ENCODE assay signal across 9 cellular contexts in the genomic region with DNA sequence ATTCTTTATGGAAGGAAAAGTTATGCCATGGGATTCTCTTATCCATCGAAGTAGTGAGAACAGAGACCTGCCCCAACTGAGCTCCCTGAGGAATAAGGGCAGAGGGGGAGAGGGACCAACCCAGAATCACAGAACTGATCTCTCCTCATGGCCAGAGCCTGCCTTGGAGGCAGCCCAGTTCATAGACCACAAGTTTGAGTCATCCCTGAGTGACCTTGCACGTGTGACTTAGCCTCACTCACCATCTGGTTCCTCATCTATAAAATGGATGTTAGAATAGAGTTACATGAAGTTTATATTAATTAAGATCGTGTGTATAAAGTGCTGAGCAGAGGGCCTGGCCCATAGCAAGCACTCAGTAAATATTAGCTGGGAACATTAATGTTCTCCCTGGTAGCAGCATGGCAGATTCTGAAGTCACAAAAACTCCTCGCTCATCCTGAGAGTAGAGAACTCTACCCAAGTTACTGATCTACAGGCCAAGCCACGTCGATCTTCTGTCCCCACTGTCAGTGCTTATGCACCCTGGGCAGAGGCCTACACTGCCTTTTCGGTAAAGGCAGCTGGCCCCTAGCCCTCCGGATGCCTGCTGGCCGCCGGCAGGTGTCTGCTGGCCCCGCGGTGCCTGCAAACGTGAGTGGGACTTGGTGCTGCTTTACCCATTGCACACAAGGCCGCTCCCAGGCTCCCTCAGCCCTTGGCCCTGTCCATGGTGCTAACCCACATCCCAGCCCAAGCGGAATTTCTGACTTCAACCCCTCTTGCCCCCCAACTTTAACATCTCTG.
DNase-seq lines count a peak whose midpoint lies in the region; ATAC-seq and TF ChIP-seq lines count a peak whose summit lies in the region.
"Had no signal": no experiment of that assay in that cellular context is flagged by ENCODE, and none has a peak within 500 bp of the region (broad histone marks: within the 10 kb centered on the region; RNA-seq: fewer than 3 reads in every experiment).

No MANE protein-coding gene starts in this region.

- no peak for TF ChIP-seq CTCF in left lung (IDR thresholded peaks at IDR 0.05)

- H3K4me3 ChIP-seq in left lung, result no peak overlapping the region
- H3K4me3 ChIP-seq: body of pancreas had no signal

- H3K36me3 ChIP-seq in left lung, result no peaks in the 10 kb centered on the region

- intact Hi-C loops in left lung (cut with DNase I), result no loop called here

- H3K27ac ChIP-seq in left lung, result no peak overlapping the region
- H3K27ac ChIP-seq: body of pancreas had no signal

- peak; percentile 70 for ATAC-seq in left lung
- ATAC-seq in GM18519 (IDR thresholded peaks at IDR 0.05; ENCODE audit: low FRiP score, unreplicated experiment), result no peak
- ATAC-seq in GM18511 (IDR thresholded peaks at IDR 0.05; ENCODE audit: unreplicated experiment), result no peak
- ATAC-seq in HG02642 (IDR thresholded peaks at IDR 0.05; ENCODE audit: poor library complexity, unreplicated experiment), result no peak
- ATAC-seq: body of pancreas had no signal

- no peaks in the 10 kb centered on the region for H3K9me3 ChIP-seq in left lung
- H3K9me3 ChIP-seq: body of pancreas had no signal

- H3K27me3 ChIP-seq in left lung, result peaks cover 0 to 24% of the 10 kb centered on the region in 2 donors
- H3K27me3 ChIP-seq: body of pancreas had no signal

- no peaks in the 10 kb centered on the region for H3K4me1 ChIP-seq in left lung
- H3K4me1 ChIP-seq: body of pancreas had no signal

- in situ Hi-C loops in KBM-7 (cut with MboI; ENCODE audit: low pct_unique_long_range_greater_than_20kb, low sequenced_read_pairs), result no loop called here

- DNase-seq in ELF-1 (ENCODE audit: low read depth, low spot score), result peak; percentile 77
- DNase-seq in KBM-7, result peak; percentile 41
- peak; percentile 37 for DNase-seq in amniotic epithelial cell (ENCODE audit: low read depth)
- DNase-seq in left lung, result peak in 1 of 2 donors; percentile 70
- no peak for DNase-seq in GOT3 (lab: John Stamatoyannopoulos, UW)
